In the genomic region with DNA sequence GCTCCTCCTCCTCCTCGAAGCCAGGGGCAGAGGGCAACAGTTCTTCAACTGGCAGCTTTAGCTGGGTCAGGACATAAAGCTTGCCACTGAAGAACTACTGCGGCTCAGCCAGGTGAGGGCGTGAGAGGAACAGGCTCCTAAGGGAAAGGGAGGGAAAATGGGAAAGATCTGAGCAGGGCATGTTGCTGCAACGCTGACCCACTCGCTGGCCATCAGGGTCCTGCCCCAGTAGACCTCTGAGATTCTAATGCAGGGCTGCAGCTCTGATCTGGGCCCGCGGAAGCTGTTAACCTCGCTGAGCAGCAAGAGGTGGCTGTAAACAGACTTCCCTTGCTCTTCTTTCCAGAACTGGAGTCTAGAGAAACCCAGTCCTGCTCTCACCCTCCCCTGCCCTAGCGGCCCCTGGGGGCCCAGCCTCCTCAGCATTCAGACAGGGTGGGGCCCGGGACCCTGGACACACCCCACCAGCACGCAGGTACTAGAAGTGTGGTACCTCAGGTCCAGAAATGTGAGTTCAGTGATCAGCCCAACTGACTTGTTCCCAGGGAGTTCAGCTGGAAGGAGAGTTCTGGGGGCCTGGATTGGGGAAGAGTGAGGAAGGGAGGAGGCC, we compare ENCODE assay signal across 8 cellular contexts. TPM values are rescaled to one million over a fixed set of nuclear protein-coding genes. Genes with fewer than 3 reads are reported as not detected.
DNase-seq lines count a peak whose midpoint lies in the region; ATAC-seq and TF ChIP-seq lines count a peak whose summit lies in the region.

No MANE protein-coding gene starts in this region.

- no peak overlapping the region for H3K9ac ChIP-seq in Loucy (ENCODE audit: low read depth, low read length, poor library complexity, severe bottlenecking)
- H3K9ac ChIP-seq in subcutaneous abdominal adipose tissue (ENCODE audit: low read length in 5 of 5): peak overlapping the region; percentile 45 to 87 (median 82)

- no peaks in the 10 kb centered on the region for H3K36me3 ChIP-seq in Loucy (ENCODE audit: insufficient read depth, low read length)
- H3K36me3 ChIP-seq in subcutaneous abdominal adipose tissue (ENCODE audit: control insufficient read depth in 5 of 5, insufficient read depth in 5 of 5, low read length in 5 of 5): peaks cover 5 to 36% (median 25%) of the 10 kb centered on the region in 5 donors

- peaks cover 14% of the 10 kb centered on the region for H3K4me1 ChIP-seq in Loucy (ENCODE audit: insufficient read depth, low read length, poor library complexity, severe bottlenecking)
- H3K4me1 ChIP-seq in subcutaneous abdominal adipose tissue (ENCODE audit: control insufficient read depth in 5 of 5, insufficient read depth in 5 of 5, low read length in 5 of 5): peaks cover 28 to 75% (median 70%) of the 10 kb centered on the region in 5 donors

- ATAC-seq in HG02884 (IDR thresholded peaks at IDR 0.05; ENCODE audit: unreplicated experiment) (no peak), GM19463 (IDR thresholded peaks at IDR 0.05; ENCODE audit: unreplicated experiment) (no peak)

- peak; percentile 83 for DNase-seq in ELF-1 (ENCODE audit: low read depth, low spot score)
- DNase-seq in islet precursor cell: peak; percentile 89
- no peak for DNase-seq in NAMALWA (ENCODE audit: low spot score)

- 6 to 14% (median 12%) methylated on average over 11 of the region's 11 CpGs for WGBS in adipose tissue, 3 donors

- TF ChIP-seq CTCF in Loucy (conservative IDR thresholded peaks at IDR 0.05; ENCODE audit: low read length): peak; percentile 47

- H3K27ac ChIP-seq in adipose tissue (ENCODE audit: low read depth, low read length) (peak overlapping the region; percentile 87), subcutaneous abdominal adipose tissue (ENCODE audit: low read depth, low read length) (peak overlapping the region; percentile 99)

- no peaks in the 10 kb centered on the region for H3F3A ChIP-seq in Loucy (ENCODE audit: low read depth)

- H3K4me3 ChIP-seq in Loucy (ENCODE audit: low read length, poor library complexity, severe bottlenecking): no peak overlapping the region
- H3K4me3 ChIP-seq in subcutaneous abdominal adipose tissue (ENCODE audit: low read depth in 1 of 5, low read length in 5 of 5): peak overlapping the region; percentile 50 to 88 (median 77)

- H3K79me2 ChIP-seq in Loucy (ENCODE audit: insufficient read depth, low read length): peaks cover 4% of the 10 kb centered on the region; the same call in 1 of the 2 replicates

- no peaks in the 10 kb centered on the region for H3K9me2 ChIP-seq in Loucy (replicated peaks; ENCODE audit: low read depth, low read length)

- H3K27me3 ChIP-seq in Loucy (ENCODE audit: insufficient read depth, low read length, poor library complexity, severe bottlenecking): no peaks in the 10 kb centered on the region
- no peaks in the 10 kb centered on the region for H3K27me3 ChIP-seq in subcutaneous abdominal adipose tissue (ENCODE audit: control insufficient read depth in 5 of 5, insufficient read depth in 4 of 5, low read length in 5 of 5)

- no peak overlapping the region for H3K4me2 ChIP-seq in Loucy (ENCODE audit: low read depth, low read length, poor library complexity, severe bottlenecking)

- H4K20me1 ChIP-seq in Loucy (ENCODE audit: insufficient read depth, low read length, poor library complexity, severe bottlenecking): peaks cover 5% of the 10 kb centered on the region

- H3K9me3 ChIP-seq in Loucy (ENCODE audit: insufficient read depth, low read depth, low read length) (no peaks in the 10 kb centered on the region), subcutaneous abdominal adipose tissue (ENCODE audit: control insufficient read depth in 5 of 5, low read length in 5 of 5) (no peaks in the 10 kb centered on the region)

- no peak overlapping the region for H2AFZ ChIP-seq in Loucy (ENCODE audit: low read length)

RNA-seq across cellular contexts. Expression of a gene that starts 3.8 kb away (rescaled TPM):
- 10 to 100 TPM in 2 of 3 donors, 1 to 10 TPM in 1; 1.4 to 16.6 (median 15.0) TPM for polyA plus RNA-seq in adipose tissue

RNA-seq across cellular contexts. Expression of a gene that starts 10.5 kb away (rescaled TPM):
- polyA plus RNA-seq in adipose tissue: 10 to 100 TPM; 11.8 to 24.5 (median 24.0) TPM

RNA-seq across cellular contexts. Expression of a gene that starts 28.7 kb away (rescaled TPM):
- 10 to 100 TPM in 2 of 3 donors, 1 to 10 TPM in 1; 8.9 to 15.7 (median 11.9) TPM for polyA plus RNA-seq in adipose tissue

RNA-seq across cellular contexts. Expression of a gene that starts 29.3 kb away (rescaled TPM):
- polyA plus RNA-seq in adipose tissue: 10 to 100 TPM; 52.0 to 86.7 (median 67.5) TPM

RNA-seq across cellular contexts. Expression of a gene that starts 47.9 kb away (rescaled TPM):
- 1,000 to 10,000 TPM in 2 of 3 donors, 100 to 1,000 TPM in 1; 140 to 1,175 (median 1,133) TPM for polyA plus RNA-seq in adipose tissue
